ENCODE assay signal across 9 cellular contexts in the genomic region with DNA sequence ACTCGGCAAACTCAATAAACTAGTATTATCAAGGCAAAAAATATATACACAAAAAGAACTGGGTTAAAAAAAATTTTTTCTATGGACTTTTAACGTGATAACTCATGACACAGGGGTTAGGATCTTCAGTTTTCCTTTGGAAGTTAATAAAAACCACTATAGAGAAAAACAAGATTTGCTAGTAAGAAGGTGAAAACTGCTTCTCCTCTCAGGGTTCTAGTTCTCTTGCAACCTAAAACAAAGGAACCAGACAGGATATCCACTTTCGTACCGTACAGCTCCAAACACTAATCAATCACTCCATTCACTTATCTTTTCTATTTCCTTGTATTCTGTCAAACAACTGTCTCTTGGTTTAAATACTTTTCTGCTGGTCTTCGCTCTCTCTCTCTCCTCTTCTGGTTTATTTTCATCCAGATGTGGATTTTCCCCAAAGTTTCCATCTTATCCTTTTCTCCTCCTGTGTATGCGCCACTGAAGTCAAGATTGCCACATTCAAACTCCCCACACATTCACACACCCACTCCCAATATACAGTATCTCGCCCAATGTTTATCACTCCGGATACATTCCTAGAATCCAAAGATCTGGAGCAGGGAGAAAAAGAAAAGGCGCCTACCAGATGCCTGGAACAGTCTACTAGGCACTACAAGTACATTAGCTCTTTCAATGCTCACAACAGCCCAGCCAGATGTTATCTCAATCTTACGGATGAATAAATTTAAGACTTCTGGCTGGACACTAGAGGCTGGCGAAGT. TPM values are rescaled to one million over a fixed set of nuclear protein-coding genes. Genes with fewer than 3 reads are reported as not detected.
DNase-seq lines count a peak whose midpoint lies in the region; ATAC-seq and TF ChIP-seq lines count a peak whose summit lies in the region.
"Had no signal": no experiment of that assay in that cellular context is flagged by ENCODE, and none has a peak within 500 bp of the region (broad histone marks: within the 10 kb centered on the region; RNA-seq: fewer than 3 reads in every experiment).

No MANE protein-coding gene starts in this region.

- H3K9me3 ChIP-seq in lower lobe of right lung (no peaks in the 10 kb centered on the region), uterus (no peaks in the 10 kb centered on the region)

- TF ChIP-seq CTCF in brain microvascular endothelial cell (IDR thresholded peaks at IDR 0.05; ENCODE audit: low read depth, low read length, missing control alignments), result no peak
- no peak for TF ChIP-seq CTCF in lower lobe of right lung (IDR thresholded peaks at IDR 0.05)
- no peak for TF ChIP-seq CTCF in uterus (IDR thresholded peaks at IDR 0.05)

- no peak for DNase-seq in brain microvascular endothelial cell
- no peak for DNase-seq in lower lobe of right lung
- DNase-seq in uterus, result no peak
- DNase-seq in HuH-7.5 (ENCODE audit: low spot score), result no peak
- DNase-seq in stimulated activated CD8-positive, alpha-beta memory T cell treated with anti-CD3 and anti-CD28 coated beads, Interleukin-4, amount 100 ng/mL, for 48 hours, result no peak
- DNase-seq in midbrain (lab: John Stamatoyannopoulos, UW), result no peak

- peaks cover 32% of the 10 kb centered on the region for H3K4me1 ChIP-seq in lower lobe of right lung
- no peaks in the 10 kb centered on the region for H3K4me1 ChIP-seq in uterus

- TF ChIP-seq POLR2A in uterus (IDR thresholded peaks at IDR 0.05), result no peak

- in situ Hi-C loops in brain microvascular endothelial cell (cut with HindIII; ENCODE audit: low pct_ligation_motif_present, low sequenced_read_pairs), result no loop called here

- H3K36me3 ChIP-seq in brain microvascular endothelial cell (replicated peaks) (peaks cover 6% of the 10 kb centered on the region), lower lobe of right lung (peaks cover 11% of the 10 kb centered on the region), uterus (no peaks in the 10 kb centered on the region)

- no peaks in the 10 kb centered on the region for H3K27me3 ChIP-seq in brain microvascular endothelial cell (replicated peaks)
- H3K27me3 ChIP-seq in lower lobe of right lung (ENCODE audit: low read depth), result no peaks in the 10 kb centered on the region
- no peaks in the 10 kb centered on the region for H3K27me3 ChIP-seq in uterus

- H3K4me3 ChIP-seq in brain microvascular endothelial cell (ENCODE audit: low read depth, low read length), result peak overlapping the region; percentile 92
- peak overlapping the region; percentile 75 for H3K4me3 ChIP-seq in lower lobe of right lung
- peak overlapping the region; percentile 95 to 98 for H3K4me3 ChIP-seq in uterus

- H3K27ac ChIP-seq in brain microvascular endothelial cell, result peak overlapping the region; percentile 98
- peak overlapping the region; percentile 97 for H3K27ac ChIP-seq in lower lobe of right lung
- H3K27ac ChIP-seq in uterus, result peak overlapping the region; percentile 97

- ATAC-seq in GM18511 (IDR thresholded peaks at IDR 0.05; ENCODE audit: unreplicated experiment) (peak; percentile 15), HG03442 (IDR thresholded peaks at IDR 0.05; ENCODE audit: unreplicated experiment) (peak; percentile 2), lower lobe of right lung (no peak)

- intact Hi-C loops in lower lobe of right lung (cut with DNase I), result no loop called here
- intact Hi-C loops in uterus (cut with DNase I; ENCODE audit: low total_unique reads), result no loop called here

RNA-seq across cellular contexts. Expression of a gene that starts 0.8 kb away (rescaled TPM):
- total RNA-seq in lower lobe of right lung (41.0 TPM), uterus (10 to 100 TPM in 3 of 4 donors, 1 to 10 TPM in 1; 6.7 to 40.0 (median 29.1) TPM)

RNA-seq across cellular contexts. Expression of a gene that starts 21.4 kb away (rescaled TPM):
- not detected for total RNA-seq in lower lobe of right lung
- total RNA-seq in uterus, result not detected
- total RNA-seq: subcutaneous adipose tissue had no signal

RNA-seq across cellular contexts. Expression of a gene that starts 30.4 kb away (rescaled TPM):
- total RNA-seq in lower lobe of right lung (6.5 TPM), uterus (10 to 100 TPM in 1 of 4 donors, 1 to 10 TPM in 2, under 1 TPM in 1; 0.77 to 11.3 (median 2.3) TPM)

RNA-seq across cellular contexts. Expression of a gene that starts 55.2 kb away (rescaled TPM):
- 54.4 TPM for total RNA-seq in lower lobe of right lung
- 100 to 1,000 TPM in 1 of 4 donors, 10 to 100 TPM in 3; 29.5 to 166 (median 64.1) TPM for total RNA-seq in uterus

Comparison
In these comparisons a context has a peak if more than half of its experiments do, and no peak if none do; other contexts are left out.
1. ATAC-seq: peak in GM18511 (single experiment) and HG03442 (single experiment); none in lower lobe of right lung (0 of 2).
2. Peak in every context shown above with its lines, with median percentiles within 50 percentile points of each other: H3K27ac ChIP-seq and H3K4me3 ChIP-seq.